Comparison of ENCODE assay signal across 8 cellular contexts in genomic region chr2:206274434-206275273, GRCh38. TPM values are rescaled to one million over a fixed set of nuclear protein-coding genes. Genes with fewer than 3 reads are reported as not detected.
DNase-seq lines count a peak whose midpoint lies in the region; ATAC-seq and TF ChIP-seq lines count a peak whose summit lies in the region.

Gene ZDBF2 (plus strand): TSS chr2:206274663. CDS start chr2:206281850, 7,187 bp downstream.

- peaks cover 32% of the 10 kb centered on the region for H3K27me3 ChIP-seq in thymus (ENCODE audit: control insufficient read depth, insufficient read depth)

- no peaks in the 10 kb centered on the region for H3K36me3 ChIP-seq in thymus (ENCODE audit: control insufficient read depth, insufficient read depth)

- H3K4me3 ChIP-seq in AG04449 (ENCODE audit: low read depth, low read length) (peak within 1 kb of the TSS; percentile 68), fibroblast of pulmonary artery (replicated peaks; ENCODE audit: low read depth, low read length) (peak within 1 kb of the TSS; percentile 72), thymus (ENCODE audit: low read length) (peak within 1 kb of the TSS; percentile 81)

- no peaks in the 10 kb centered on the region for H3K9me3 Mint-ChIP-seq in activated T-helper 1 cell treated with anti-CD3 and anti-CD28 coated beads, Interleukin-12 subunit alpha, Interleukin-12 subunit beta, Interleukin-2, Interleukin-4 antibody, amounts not matched to agents 30 ng/mL and 10 ng/mL and 1 ng/mL, durations not matched to agents 14 hours and 24 hours and 36 hours
- H3K9me3 Mint-ChIP-seq in nephron progenitor cell, result no peaks in the 10 kb centered on the region

- peaks cover 8% of the 10 kb centered on the region for H3K4me1 ChIP-seq in thymus (ENCODE audit: control insufficient read depth, insufficient read depth, low read length)

- no peaks in the 10 kb centered on the region for H3K36me3 Mint-ChIP-seq in activated T-helper 1 cell treated with anti-CD3 and anti-CD28 coated beads, Interleukin-12 subunit alpha, Interleukin-12 subunit beta, Interleukin-2, Interleukin-4 antibody, amounts not matched to agents 30 ng/mL and 10 ng/mL and 1 ng/mL, durations not matched to agents 14 hours and 24 hours and 36 hours (ENCODE audit: low read depth)
- H3K36me3 Mint-ChIP-seq in nephron progenitor cell (ENCODE audit: low read depth), result no peaks in the 10 kb centered on the region

- POLR2A ChIA-PET in AG04449 (lab: Yijun Ruan, JAX), result interaction anchor here (1.2 kb wide), 1 partner anchor 115 kb away, joined by 3 read pairs; the partner anchor contains the start of gene EEF1B2

- peaks cover 27% of the 10 kb centered on the region for H3K4me1 Mint-ChIP-seq in activated T-helper 1 cell treated with anti-CD3 and anti-CD28 coated beads, Interleukin-12 subunit alpha, Interleukin-12 subunit beta, Interleukin-2, Interleukin-4 antibody, amounts not matched to agents 30 ng/mL and 10 ng/mL and 1 ng/mL, durations not matched to agents 14 hours and 24 hours and 36 hours (ENCODE audit: low read depth)
- peaks cover 44% of the 10 kb centered on the region for H3K4me1 Mint-ChIP-seq in nephron progenitor cell

- peak within 1 kb of the TSS; percentile 86 for H3K27ac Mint-ChIP-seq in activated T-helper 1 cell treated with anti-CD3 and anti-CD28 coated beads, Interleukin-12 subunit alpha, Interleukin-12 subunit beta, Interleukin-2, Interleukin-4 antibody, amounts not matched to agents 30 ng/mL and 10 ng/mL and 1 ng/mL, durations not matched to agents 14 hours and 24 hours and 36 hours
- H3K27ac Mint-ChIP-seq in nephron progenitor cell, result peak within 1 kb of the TSS; percentile 99

- peak within 1 kb of the TSS; percentile 87 for H3K4me3 Mint-ChIP-seq in activated T-helper 1 cell treated with anti-CD3 and anti-CD28 coated beads, Interleukin-12 subunit alpha, Interleukin-12 subunit beta, Interleukin-2, Interleukin-4 antibody, amounts not matched to agents 30 ng/mL and 10 ng/mL and 1 ng/mL, durations not matched to agents 14 hours and 24 hours and 36 hours
- H3K4me3 Mint-ChIP-seq in nephron progenitor cell, result peak within 1 kb of the TSS; percentile 94

- CTCF ChIA-PET in AG04449 (lab: Yijun Ruan, JAX), result no interaction called here

- TF ChIP-seq CTCF in AG04449 (IDR thresholded peaks at IDR 0.05; ENCODE audit: insufficient read depth, low read length, missing control alignments) (no peak), fibroblast of pulmonary artery (IDR thresholded peaks at IDR 0.05; ENCODE audit: low read length, missing control alignments) (no peak), nephron progenitor cell (IDR thresholded peaks at IDR 0.05) (no peak)

- DNase-seq in AG04449 (ENCODE audit: low read depth, low spot score) (no peak), NCI-H82 (lab: John Stamatoyannopoulos, UW) (peak; percentile 91), fibroblast of pulmonary artery (ENCODE audit: low read depth) (peak; percentile 85), nephron progenitor cell (peak; percentile 78)
- peak; percentile 46 for DNase-seq in activated T-helper 1 cell treated with anti-CD3 and anti-CD28 coated beads, Interleukin-12 subunit alpha, Interleukin-12 subunit beta, Interleukin-2, Interleukin-4 antibody, amounts not matched to agents 30 ng/mL and 10 ng/mL and 1 ng/mL, durations not matched to agents 14 hours and 24 hours and 36 hours (ENCODE audit: low spot score)

- 2% methylated on average over 99 of the region's 99 CpGs for WGBS in thymus

- peaks cover 48% of the 10 kb centered on the region for H3K27me3 Mint-ChIP-seq in activated T-helper 1 cell treated with anti-CD3 and anti-CD28 coated beads, Interleukin-12 subunit alpha, Interleukin-12 subunit beta, Interleukin-2, Interleukin-4 antibody, amounts not matched to agents 30 ng/mL and 10 ng/mL and 1 ng/mL, durations not matched to agents 14 hours and 24 hours and 36 hours (ENCODE audit: insufficient read depth)
- peaks cover 30% of the 10 kb centered on the region for H3K27me3 Mint-ChIP-seq in nephron progenitor cell (ENCODE audit: low read depth, poor library complexity)

- H3K27ac ChIP-seq in thymus (ENCODE audit: low read depth), result peak within 1 kb of the TSS; percentile 79

- peak; percentile 33 for TF ChIP-seq POLR2A in GM18526 (IDR thresholded peaks at IDR 0.05; ENCODE audit: extremely low read depth, insufficient read length)

- ATAC-seq in HG02973 (IDR thresholded peaks at IDR 0.05; ENCODE audit: unreplicated experiment), result peak; percentile 83

- intact Hi-C loops in activated T-helper 1 cell treated with anti-CD3 and anti-CD28 coated beads, Interleukin-12 subunit alpha, Interleukin-12 subunit beta, Interleukin-2, Interleukin-4 antibody, amounts not matched to agents 30 ng/mL and 10 ng/mL and 1 ng/mL, durations not matched to agents 14 hours and 24 hours and 36 hours (cut with micrococcal nuclease), result loop anchor here (1.0 to 5.0 kb wide), 4 partner anchors 115 to 1350 kb away; partner anchors contain the start of genes ADAM23, EEF1B2, INO80D and METTL21A

- no peaks in the 10 kb centered on the region for H3K9me3 ChIP-seq in thymus (ENCODE audit: control insufficient read depth)

RNA-seq across cellular contexts. Expression of gene ZDBF2, which starts in this region (rescaled TPM):
- 9.3 and 11.4 TPM in 2 replicates for total RNA-seq in activated T-helper 1 cell treated with anti-CD3 and anti-CD28 coated beads, Interleukin-12 subunit alpha, Interleukin-12 subunit beta, Interleukin-2, Interleukin-4 antibody, amounts not matched to agents 30 ng/mL and 10 ng/mL and 1 ng/mL, durations not matched to agents 14 hours and 24 hours and 36 hours
- 3.1 TPM for polyA plus RNA-seq in thymus
